2 cellular contexts compared by ENCODE assay signal in the genomic region with DNA sequence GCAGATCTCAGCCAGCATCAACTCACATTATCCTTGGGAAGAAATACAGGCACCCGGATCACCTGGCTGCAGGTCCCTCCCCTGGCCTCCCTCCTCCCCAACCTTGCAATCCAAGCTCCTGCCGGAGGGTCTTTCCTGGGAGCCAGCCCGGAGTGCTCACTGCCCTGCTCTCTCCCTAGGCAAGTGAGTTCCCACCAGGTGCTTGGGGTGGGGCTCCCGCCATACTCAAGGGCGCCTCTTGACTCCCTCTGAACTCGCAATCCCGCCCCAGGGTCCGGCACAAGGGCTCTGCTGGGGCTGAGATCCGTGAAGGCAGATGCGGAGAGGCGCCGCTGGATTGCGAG.
TF ChIP-seq lines count a peak whose summit lies in the region.

No MANE protein-coding gene starts in this region.

TF ChIP-seq in IMR-90, 13 proteins besides CTCF, POLR2A, EP300 and RAD21:
- TF ChIP-seq, protein P1, sequence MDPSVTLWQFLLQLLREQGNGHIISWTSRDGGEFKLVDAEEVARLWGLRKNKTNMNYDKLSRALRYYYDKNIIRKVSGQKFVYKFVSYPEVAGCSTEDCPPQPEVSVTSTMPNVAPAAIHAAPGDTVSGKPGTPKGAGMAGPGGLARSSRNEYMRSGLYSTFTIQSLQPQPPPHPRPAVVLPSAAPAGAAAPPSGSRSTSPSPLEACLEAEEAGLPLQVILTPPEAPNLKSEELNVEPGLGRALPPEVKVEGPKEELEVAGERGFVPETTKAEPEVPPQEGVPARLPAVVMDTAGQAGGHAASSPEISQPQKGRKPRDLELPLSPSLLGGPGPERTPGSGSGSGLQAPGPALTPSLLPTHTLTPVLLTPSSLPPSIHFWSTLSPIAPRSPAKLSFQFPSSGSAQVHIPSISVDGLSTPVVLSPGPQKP (IDR thresholded peaks at IDR 0.05; ENCODE audit: borderline replicate concordance, low read depth, low read length): no peak
- no peak for TF ChIP-seq SMC3 (IDR thresholded peaks at IDR 0.05; ENCODE audit: low read depth, low read length)
- no peak for TF ChIP-seq NFE2L2 (IDR thresholded peaks at IDR 0.05; ENCODE audit: low read depth, low read length)
- TF ChIP-seq FOS (IDR thresholded peaks at IDR 0.05; ENCODE audit: low read depth, low read length): no peak
- no peak for TF ChIP-seq USF2 (IDR thresholded peaks at IDR 0.05; ENCODE audit: low read depth, low read length)
- TF ChIP-seq RFX5 (IDR thresholded peaks at IDR 0.05; ENCODE audit: low read depth, low read length): no peak
- no peak for TF ChIP-seq BHLHE40 (IDR thresholded peaks at IDR 0.05; ENCODE audit: low read depth, low read length)
- TF ChIP-seq MAFK (IDR thresholded peaks at IDR 0.05; ENCODE audit: low read depth, low read length): no peak
- no peak for TF ChIP-seq RCOR1 (IDR thresholded peaks at IDR 0.05; ENCODE audit: insufficient replicate concordance, low read length)
- TF ChIP-seq MAZ (IDR thresholded peaks at IDR 0.05; ENCODE audit: borderline replicate concordance, low read depth, low read length): no peak
- no peak for TF ChIP-seq CHD1 (IDR thresholded peaks at IDR 0.05; ENCODE audit: low read depth, low read length)
- no peak for TF ChIP-seq CEBPB (IDR thresholded peaks at IDR 0.05; ENCODE audit: low read depth, low read length)
- TF ChIP-seq MXI1 (IDR thresholded peaks at IDR 0.05; ENCODE audit: borderline replicate concordance, low read depth, low read length): no peak

TF ChIP-seq in neural cell, 6 proteins besides CTCF, POLR2A, EP300 and RAD21 (continued from another document):
- TF ChIP-seq, protein P2, sequence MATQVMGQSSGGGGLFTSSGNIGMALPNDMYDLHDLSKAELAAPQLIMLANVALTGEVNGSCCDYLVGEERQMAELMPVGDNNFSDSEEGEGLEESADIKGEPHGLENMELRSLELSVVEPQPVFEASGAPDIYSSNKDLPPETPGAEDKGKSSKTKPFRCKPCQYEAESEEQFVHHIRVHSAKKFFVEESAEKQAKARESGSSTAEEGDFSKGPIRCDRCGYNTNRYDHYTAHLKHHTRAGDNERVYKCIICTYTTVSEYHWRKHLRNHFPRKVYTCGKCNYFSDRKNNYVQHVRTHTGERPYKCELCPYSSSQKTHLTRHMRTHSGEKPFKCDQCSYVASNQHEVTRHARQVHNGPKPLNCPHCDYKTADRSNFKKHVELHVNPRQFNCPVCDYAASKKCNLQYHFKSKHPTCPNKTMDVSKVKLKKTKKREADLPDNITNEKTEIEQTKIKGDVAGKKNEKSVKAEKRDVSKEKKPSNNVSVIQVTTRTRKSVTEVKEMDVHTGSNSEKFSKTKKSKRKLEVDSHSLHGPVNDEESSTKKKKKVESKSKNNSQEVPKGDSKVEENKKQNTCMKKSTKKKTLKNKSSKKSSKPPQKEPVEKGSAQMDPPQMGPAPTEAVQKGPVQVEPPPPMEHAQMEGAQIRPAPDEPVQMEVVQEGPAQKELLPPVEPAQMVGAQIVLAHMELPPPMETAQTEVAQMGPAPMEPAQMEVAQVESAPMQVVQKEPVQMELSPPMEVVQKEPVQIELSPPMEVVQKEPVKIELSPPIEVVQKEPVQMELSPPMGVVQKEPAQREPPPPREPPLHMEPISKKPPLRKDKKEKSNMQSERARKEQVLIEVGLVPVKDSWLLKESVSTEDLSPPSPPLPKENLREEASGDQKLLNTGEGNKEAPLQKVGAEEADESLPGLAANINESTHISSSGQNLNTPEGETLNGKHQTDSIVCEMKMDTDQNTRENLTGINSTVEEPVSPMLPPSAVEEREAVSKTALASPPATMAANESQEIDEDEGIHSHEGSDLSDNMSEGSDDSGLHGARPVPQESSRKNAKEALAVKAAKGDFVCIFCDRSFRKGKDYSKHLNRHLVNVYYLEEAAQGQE (IDR thresholded peaks at IDR 0.05; ENCODE audit: borderline replicate concordance): no peak
- no peak for TF ChIP-seq POLR2AphosphoS5 (IDR thresholded peaks at IDR 0.05)
- TF ChIP-seq MXI1 (conservative IDR thresholded peaks at IDR 0.05; ENCODE audit: poor library complexity, severe bottlenecking): no peak
- no peak for TF ChIP-seq TAF1 (IDR thresholded peaks at IDR 0.05; ENCODE audit: low read depth)
- TF ChIP-seq SMC3 (conservative IDR thresholded peaks at IDR 0.05; ENCODE audit: poor library complexity): no peak
